Comparison of ENCODE assay signal across 8 cellular contexts in the genomic region with DNA sequence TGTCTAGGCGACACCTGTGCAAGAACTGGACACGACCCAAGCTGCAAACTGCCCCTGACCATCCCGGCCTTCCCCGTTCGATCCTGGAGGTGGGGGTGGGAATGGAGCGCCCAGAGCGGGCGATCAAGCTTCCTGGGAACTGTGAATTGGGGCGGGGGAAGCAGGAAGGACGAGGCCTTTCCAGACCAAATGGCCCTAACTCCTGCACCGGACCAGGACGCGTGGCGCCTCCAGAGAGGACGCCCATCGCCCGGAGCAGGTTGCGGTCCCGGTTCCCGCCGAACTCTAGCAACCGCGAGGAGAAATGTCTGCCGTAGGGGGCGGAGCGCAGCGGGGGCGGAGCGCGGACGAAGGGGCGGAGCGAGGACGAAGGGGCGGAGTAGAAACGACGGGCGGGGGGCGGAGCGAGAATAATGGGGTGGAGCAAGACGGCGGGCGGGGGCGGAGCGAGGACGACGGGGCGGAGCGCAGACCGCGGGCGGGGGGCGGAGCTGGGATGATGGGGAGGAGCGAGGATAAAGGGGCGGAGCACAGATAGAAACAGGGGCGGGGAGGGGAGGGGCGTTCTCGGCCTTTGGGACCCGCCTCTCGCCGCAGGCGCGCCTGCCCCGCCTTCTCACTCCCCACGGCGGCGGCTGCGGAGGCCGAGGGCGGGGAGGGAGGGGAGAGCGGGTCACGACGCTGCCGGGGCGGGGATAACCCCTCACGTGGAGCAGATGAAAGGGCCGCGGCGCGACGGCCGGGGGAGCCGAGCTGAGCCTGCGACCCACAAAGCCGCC. TPM values are rescaled to one million over a fixed set of nuclear protein-coding genes. Genes with fewer than 3 reads are reported as not detected.
DNase-seq lines count a peak whose midpoint lies in the region; ATAC-seq and TF ChIP-seq lines count a peak whose summit lies in the region.

Gene ZNRF3, plus strand, starts transcription at position 695 of the 779 bp plus-strand sequence. CDS start 195 bp downstream, outside the sequence.

- TF ChIP-seq POLR2A in ovary (IDR thresholded peaks at IDR 0.05): peak; percentile 31
- no peak for TF ChIP-seq POLR2A in testis (IDR thresholded peaks at IDR 0.05)

- H3K4me3 Mint-ChIP-seq in Caco-2 (ENCODE audit: unreplicated experiment): peak within 1 kb of the TSS; percentile 83
- peak within 1 kb of the TSS; percentile 89 to 93 for H3K4me3 Mint-ChIP-seq in H9

- H2BK20ac ChIP-seq in H9 (ENCODE audit: low read depth, low read length, poor library complexity, severe bottlenecking): no peak within 1 kb of the TSS

- H3K23me2 ChIP-seq in H9 (ENCODE audit: insufficient read length, low read depth, low read length, poor library complexity, severe bottlenecking): peaks cover 17% of the 10 kb centered on the region

- H3T11ph ChIP-seq in H9 (ENCODE audit: low read length): no peak within 1 kb of the TSS

- peaks cover 22% of the 10 kb centered on the region; the same call in 1 of the 2 replicates for H3K79me2 ChIP-seq in H9 (ENCODE audit: insufficient read depth, low read length)

- H2BK12ac ChIP-seq in H9 (ENCODE audit: insufficient read length, low read depth, low read length): no peak within 1 kb of the TSS

- H3K4me1 Mint-ChIP-seq in Caco-2 (ENCODE audit: low read depth, unreplicated experiment): peaks cover 28% of the 10 kb centered on the region
- H3K4me1 Mint-ChIP-seq in H9: peaks cover 40 to 43% of the 10 kb centered on the region in 2 experiments

- no peak within 1 kb of the TSS for H2AFZ ChIP-seq in H9 (ENCODE audit: low read length)

- no peak for TF ChIP-seq EP300 in ovary (IDR thresholded peaks at IDR 0.05)

- H2BK15ac ChIP-seq in H9 (ENCODE audit: low read depth, low read length): no peak within 1 kb of the TSS

- H3K23ac ChIP-seq in H9 (ENCODE audit: insufficient read length, low read depth, low read length): no peak within 1 kb of the TSS

- H3K9me3 Mint-ChIP-seq in Caco-2 (ENCODE audit: unreplicated experiment): no peaks in the 10 kb centered on the region
- H3K9me3 Mint-ChIP-seq in H9: peaks cover 0 to 2% of the 10 kb centered on the region in 2 experiments; a peak in 3 of 5 replicates

- H3K4me3 ChIP-seq in Caco-2 (ENCODE audit: low read depth, low read length) (peak within 1 kb of the TSS; percentile 72), adipocyte (ENCODE audit: low read length) (peak within 1 kb of the TSS; percentile 91), ovary (peak within 1 kb of the TSS; percentile 63), testis (peak within 1 kb of the TSS; percentile 69 to 70)

- H3K36me3 ChIP-seq in Caco-2 (ENCODE audit: control insufficient read depth, insufficient read depth, low read length) (no peaks in the 10 kb centered on the region), adipocyte (ENCODE audit: control insufficient read depth, insufficient read depth, low read length, severe bottlenecking) (no peaks in the 10 kb centered on the region), ovary (no peaks in the 10 kb centered on the region), testis (ENCODE audit: low read depth, missing control alignments) (no peaks in the 10 kb centered on the region)

- H3K27ac ChIP-seq in H9 (ENCODE audit: insufficient read length, low read depth, low read length): no peak within 1 kb of the TSS
- peak within 1 kb of the TSS; percentile 53 to 79 for H3K27ac ChIP-seq in ovary
- peak within 1 kb of the TSS in 1 of 2 donors; percentile 31 for H3K27ac ChIP-seq in testis

- DNase-seq in Caco-2 (peak; percentile 94), H9 (peak; percentile 87), NCI-H1105 (lab: John Stamatoyannopoulos, UW) (peak; percentile 84), T follicular helper cell (ENCODE audit: low read depth) (peak; percentile 89), adipocyte (ENCODE audit: low read depth) (peak; percentile 98), Right ventricle myocardium superior (peak; percentile 94), ovary (peak; percentile 91 to 95 (median 95)), testis (peak; percentile 96)

- BruUV-seq in Caco-2 (replicated peaks; lab: Mats Ljungman, UMichigan): no TSS peak

- no peak within 1 kb of the TSS for H4K91ac ChIP-seq in H9 (ENCODE audit: insufficient read length, low read depth, low read length)

- no CpG with 5 or more reads among the region's 85 CpGs for WGBS in H9 (ENCODE audit: extremely low coverage, insufficient read length, low lambda C conversion rate)
- 1 to 3% (median 2%) methylated on average over 72 to 84 of the region's 85 CpGs for WGBS in ovary, 3 donors
- WGBS in testis, 2 donors: 1% methylated on average over 38 to 76 of the region's 85 CpGs

- no peak within 1 kb of the TSS for H2AK5ac ChIP-seq in H9 (ENCODE audit: insufficient read length, low read length)

- peak within 1 kb of the TSS; percentile 98 for H3K4me2 ChIP-seq in H9 (ENCODE audit: insufficient read depth, insufficient read length, low read length)

- H3K9ac ChIP-seq in H9 (ENCODE audit: extremely low read depth, insufficient read length, low read length) (peak within 1 kb of the TSS; percentile 62), adipocyte (ENCODE audit: low read length) (peak within 1 kb of the TSS; percentile 75)

- no peaks in the 10 kb centered on the region for H3K27me3 ChIP-seq in Caco-2 (replicated peaks; ENCODE audit: control insufficient read depth, insufficient read depth, low read length)
- H3K27me3 ChIP-seq in H9 (ENCODE audit: insufficient read depth, low read length): no peaks in the 10 kb centered on the region
- H3K27me3 ChIP-seq in adipocyte (replicated peaks; ENCODE audit: control insufficient read depth, insufficient read depth, low read length): no peaks in the 10 kb centered on the region
- H3K27me3 ChIP-seq in ovary: no peaks in the 10 kb centered on the region
- no peaks in the 10 kb centered on the region for H3K27me3 ChIP-seq in testis

- H3K9me3 ChIP-seq in Caco-2 (no peaks in the 10 kb centered on the region), H9 (ENCODE audit: control insufficient read depth, low read depth, low read length) (no peaks in the 10 kb centered on the region), adipocyte (ENCODE audit: control insufficient read depth, low read length) (no peaks in the 10 kb centered on the region), ovary (no peaks in the 10 kb centered on the region), testis (no peaks in the 10 kb centered on the region)

- H4K20me1 ChIP-seq in H9 (ENCODE audit: control insufficient read depth, insufficient read depth, insufficient read length): no peaks in the 10 kb centered on the region

- no peak within 1 kb of the TSS for H3K56ac ChIP-seq in H9 (ENCODE audit: insufficient read length, low read depth, low read length)

- no peak within 1 kb of the TSS; the same call in 1 of the 2 replicates for H3K4ac ChIP-seq in H9 (ENCODE audit: low read depth, low read length)

- H2BK120ac ChIP-seq in H9 (ENCODE audit: low read depth, low read length, poor library complexity, severe bottlenecking): peak within 1 kb of the TSS; percentile 52

- POLR2A ChIA-PET in Caco-2 (lab: Charles Lee): interaction anchor here (0.5 to 1.2 kb wide), 12 partner anchors 29 to 868 kb away, joined by 3 to 9 read pairs (median 4); partner anchors contain the start of gene KREMEN1

- H3K18ac ChIP-seq in H9 (ENCODE audit: insufficient read length, low read depth, low read length): peak within 1 kb of the TSS; percentile 88

- H3K36me3 Mint-ChIP-seq in Caco-2 (ENCODE audit: insufficient read depth, unreplicated experiment) (peaks cover 33% of the 10 kb centered on the region), H9 (ENCODE audit: insufficient read depth in 1 of 3, low read depth in 3 of 3) (no peaks in the 10 kb centered on the region)

- no peak within 1 kb of the TSS for H4K8ac ChIP-seq in H9 (replicated peaks; ENCODE audit: insufficient read length, low read depth, low read length)

- peak within 1 kb of the TSS; percentile 98 for H3K14ac ChIP-seq in H9 (ENCODE audit: insufficient read depth, low read length)

- no peaks in the 10 kb centered on the region for H3K27me3 Mint-ChIP-seq in Caco-2 (ENCODE audit: insufficient read depth, unreplicated experiment)
- H3K27me3 Mint-ChIP-seq in H9 (ENCODE audit: low read depth): peaks cover 10% of the 10 kb centered on the region

- H4K5ac ChIP-seq in H9 (ENCODE audit: insufficient read length, low read depth, low read length): no peak within 1 kb of the TSS

- CTCF ChIA-PET in Caco-2 (lab: Charles Lee): interaction anchor here (0.6 to 2.3 kb wide), 7 partner anchors 28 to 721 kb away, joined by 3 to 9 read pairs (median 5); no protein-coding TSS in a partner anchor

- H3K4me1 ChIP-seq in Caco-2 (peaks cover 35% of the 10 kb centered on the region), H9 (ENCODE audit: insufficient read depth, low read length) (peaks cover 10% of the 10 kb centered on the region), adipocyte (ENCODE audit: control insufficient read depth, insufficient read depth, low read length) (peaks cover 14% of the 10 kb centered on the region), ovary (ENCODE audit: insufficient read depth) (peaks cover 5% of the 10 kb centered on the region), testis (peaks cover 11% of the 10 kb centered on the region)

- intact Hi-C loops in Caco-2 (cut with micrococcal nuclease; ENCODE audit: unreplicated experiment) (loop anchor here (1.0 to 5.0 kb wide), 3 partner anchors 18 to 71 kb away; no protein-coding TSS in a partner anchor), Right ventricle myocardium superior (cut with DNase I) (loop anchor here (10.0 kb wide), 1 partner anchor 152 kb away; no protein-coding TSS in a partner anchor), ovary (cut with DNase I) (no loop called here), testis (cut with DNase I; ENCODE audit: low total_unique reads) (no loop called here)

- no peak within 1 kb of the TSS for H2BK5ac ChIP-seq in H9 (ENCODE audit: insufficient read length, low read length)

- TF ChIP-seq CTCF in Caco-2 (IDR thresholded peaks at IDR 0.05; ENCODE audit: insufficient read depth in 1 of 2, low read depth in 1 of 2, low read length in 1 of 2, severe bottlenecking in 1 of 2, unreplicated experiment in 1 of 2) (no peak), H9 (conservative IDR thresholded peaks at IDR 0.05) (no peak), ovary (IDR thresholded peaks at IDR 0.05) (no peak), testis (IDR thresholded peaks at IDR 0.05) (no peak)

- peak; percentile 98 for ATAC-seq in Right ventricle myocardium superior (ENCODE audit: poor library complexity)

- H3K27ac Mint-ChIP-seq in Caco-2 (ENCODE audit: unreplicated experiment) (peak within 1 kb of the TSS; percentile 93), H9 (peak within 1 kb of the TSS in 2 of 3 experiments; percentile 94 to 96; a peak in 6 of 7 replicates)

- peaks cover 6% of the 10 kb centered on the region for H3K79me1 ChIP-seq in H9 (ENCODE audit: insufficient read depth, low read depth, low read length, poor library complexity, severe bottlenecking)

RNA-seq across cellular contexts. Expression of gene ZNRF3, which starts in this region (rescaled TPM):
- total RNA-seq in Caco-2 (2022) (37.9 and 41.1 TPM in 2 replicates), H9 (2021) (20.5 and 20.6 TPM in 2 replicates), Right ventricle myocardium superior (5.0 TPM), ovary (10 to 100 TPM; 11.1 to 24.3 (median 14.1) TPM), testis (10 to 100 TPM; 32.2 to 44.5 TPM)
- polyA plus RNA-seq in ovary (1 to 10 TPM; 7.4 TPM), testis (ENCODE audit: insufficient read depth, low read depth, low replicate concordance) (13.9 TPM)

Comparison
In these comparisons a context has a peak if more than half of its experiments do, and no peak if none do; other contexts are left out.
1. intact Hi-C loops: an anchor here in Caco-2 (1.0 to 5.0 kb wide) and Right ventricle myocardium superior (10.0 kb wide); none called in ovary and testis.